9 cellular contexts compared by ENCODE assay signal in the genomic region with DNA sequence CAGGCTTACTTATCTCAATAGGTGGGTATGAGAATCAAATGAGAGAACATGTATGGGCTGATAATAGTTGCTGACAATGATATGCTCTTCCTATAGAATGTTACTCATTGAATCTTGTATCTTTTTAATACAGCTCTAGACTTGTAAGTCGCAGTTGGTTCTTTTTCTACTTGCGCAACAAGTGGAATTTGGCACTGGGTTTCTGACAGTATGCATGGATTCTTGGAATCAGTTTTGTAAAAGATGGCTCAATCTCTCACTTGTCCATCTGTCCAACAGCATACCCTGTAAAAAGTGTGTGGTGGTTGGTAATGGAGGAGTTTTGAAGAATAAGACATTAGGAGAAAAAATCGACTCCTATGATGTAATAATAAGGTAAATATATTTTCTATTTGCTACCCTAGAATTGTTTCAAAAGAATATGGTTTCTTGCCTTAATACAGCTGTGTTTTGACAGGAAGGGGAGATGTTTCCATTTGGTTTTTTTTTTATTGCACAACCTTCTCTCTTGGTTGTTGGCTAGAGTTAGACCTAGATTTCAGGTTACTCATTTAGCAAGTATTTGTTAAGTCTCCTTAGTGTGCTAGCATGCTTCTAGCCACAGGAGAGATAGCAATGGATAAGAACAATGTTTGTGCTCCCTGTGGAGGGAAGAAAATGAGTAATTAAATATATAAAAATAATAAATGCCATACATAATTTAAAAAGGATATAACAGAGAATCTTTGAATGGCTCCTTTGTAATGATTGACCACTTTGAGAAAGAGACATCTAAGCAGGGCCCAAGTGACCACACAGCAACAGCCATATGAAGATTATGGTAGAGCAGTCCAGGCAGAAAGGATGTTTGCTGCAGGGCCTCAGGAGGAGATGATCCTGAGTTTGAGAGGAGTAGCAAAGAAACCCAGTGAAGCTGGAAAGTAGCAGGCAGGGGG. TPM values are rescaled to one million over a fixed set of nuclear protein-coding genes. Genes with fewer than 3 reads are reported as not detected.
DNase-seq lines count a peak whose midpoint lies in the region; ATAC-seq and TF ChIP-seq lines count a peak whose summit lies in the region.
"Had no signal": no experiment of that assay in that cellular context is flagged by ENCODE, and none has a peak within 500 bp of the region (broad histone marks: within the 10 kb centered on the region; RNA-seq: fewer than 3 reads in every experiment).

No MANE protein-coding gene starts in this region.

- peaks cover 79 to 94% of the 10 kb centered on the region in 2 donors for H3K36me3 Mint-ChIP-seq in CD14-positive monocyte
- H3K36me3 Mint-ChIP-seq in activated CD8-positive, alpha-beta T cell treated with anti-CD3 and anti-CD28 coated beads, Interleukin-2, amount 10 ng/mL, durations not matched to agents 7 days and 5 days (ENCODE audit: low read depth), result no peaks in the 10 kb centered on the region

- intact Hi-C loops in CD14-positive monocyte (cut with micrococcal nuclease), result no loop called here

- peak overlapping the region; percentile 47 for H3K4me2 ChIP-seq in osteoblast (ENCODE audit: insufficient read depth, low read length)

- DNase-seq in CD14-positive monocyte (ENCODE audit: low spot score) (no peak), NOMO-1 treated with DMSO at 0.1 percent for 48 hours (lab: John Stamatoyannopoulos, UW; ENCODE audit: unreplicated experiment) (peak; percentile 55), epithelial cell of prostate (ENCODE audit: low read depth, low spot score) (no peak), osteoblast (ENCODE audit: insufficient read length, low spot score, missing footprints) (peak; percentile 22)
- DNase-seq in activated CD4-positive, CD25-positive, alpha-beta regulatory T cell treated with anti-CD3 and anti-CD28 coated beads, Interleukin-2, amount 50 U/mL, for 72 hours, result no peak
- DNase-seq in activated CD8-positive, alpha-beta T cell treated with anti-CD3 and anti-CD28 coated beads, Interleukin-2, amount 10 ng/mL, durations not matched to agents 7 days and 5 days, result no peak
- DNase-seq: NCI-H1105 had no signal

- H3K27me3 Mint-ChIP-seq in CD14-positive monocyte (ENCODE audit: low read depth in 3 of 3), result peaks cover 0 to 3% (median 0%) of the 10 kb centered on the region in 3 donors
- peaks cover 13% of the 10 kb centered on the region for H3K27me3 Mint-ChIP-seq in activated CD8-positive, alpha-beta T cell treated with anti-CD3 and anti-CD28 coated beads, Interleukin-2, amount 10 ng/mL, durations not matched to agents 7 days and 5 days (ENCODE audit: low read depth)

- H3K27ac ChIP-seq in epithelial cell of prostate (peak overlapping the region; percentile 52), osteoblast (ENCODE audit: low read depth, low read length) (peak overlapping the region; percentile 80)

- peak overlapping the region; percentile 13 to 95 (median 87) for H3K27ac Mint-ChIP-seq in CD14-positive monocyte
- no peak overlapping the region for H3K27ac Mint-ChIP-seq in activated CD8-positive, alpha-beta T cell treated with anti-CD3 and anti-CD28 coated beads, Interleukin-2, amount 10 ng/mL, durations not matched to agents 7 days and 5 days

- ATAC-seq in GM19324 (IDR thresholded peaks at IDR 0.05; ENCODE audit: low FRiP score, unreplicated experiment), result no peak
- ATAC-seq in HG03108 (IDR thresholded peaks at IDR 0.05; ENCODE audit: unreplicated experiment), result no peak
- ATAC-seq in activated CD8-positive, alpha-beta T cell treated with anti-CD3 and anti-CD28 coated beads, Interleukin-2, amount 10 ng/mL, durations not matched to agents 7 days and 5 days, result no peak

- POLR2A ChIA-PET in activated CD8-positive, alpha-beta T cell treated with anti-CD3 and anti-CD28 coated beads, Interleukin-2, amount 10 ng/mL, durations not matched to agents 7 days and 5 days (lab: Charles Lee), result no interaction called here

- no peaks in the 10 kb centered on the region for H4K20me1 ChIP-seq in osteoblast (ENCODE audit: insufficient read depth, low read length)

- no peak overlapping the region for H2AFZ ChIP-seq in osteoblast (ENCODE audit: low read length)

- H3K4me3 Mint-ChIP-seq in CD14-positive monocyte, result no peak overlapping the region
- no peak overlapping the region for H3K4me3 Mint-ChIP-seq in activated CD8-positive, alpha-beta T cell treated with anti-CD3 and anti-CD28 coated beads, Interleukin-2, amount 10 ng/mL, durations not matched to agents 7 days and 5 days

- H3K36me3 ChIP-seq in osteoblast (ENCODE audit: insufficient read depth, low read length), result no peaks in the 10 kb centered on the region

- peaks cover 51% of the 10 kb centered on the region for H3K4me1 Mint-ChIP-seq in CD14-positive monocyte
- no peaks in the 10 kb centered on the region for H3K4me1 Mint-ChIP-seq in activated CD8-positive, alpha-beta T cell treated with anti-CD3 and anti-CD28 coated beads, Interleukin-2, amount 10 ng/mL, durations not matched to agents 7 days and 5 days (ENCODE audit: low read depth)

- no peaks in the 10 kb centered on the region for H3K79me2 ChIP-seq in osteoblast (ENCODE audit: insufficient read depth, low read length)

- H3K27me3 ChIP-seq in osteoblast (ENCODE audit: insufficient read depth, low read length), result no peaks in the 10 kb centered on the region

- CTCF ChIA-PET in activated CD8-positive, alpha-beta T cell treated with anti-CD3 and anti-CD28 coated beads, Interleukin-2, amount 10 ng/mL, durations not matched to agents 7 days and 5 days (lab: Charles Lee), result no interaction called here

- H3K4me1 ChIP-seq in osteoblast (ENCODE audit: insufficient read depth, low read length), result peaks cover 53% of the 10 kb centered on the region

- no peaks in the 10 kb centered on the region for H3K9me3 ChIP-seq in osteoblast (ENCODE audit: low read depth, low read length)

- TF ChIP-seq CTCF in CD14-positive monocyte (IDR thresholded peaks at IDR 0.05), result no peak
- TF ChIP-seq CTCF in osteoblast (IDR thresholded peaks at IDR 0.05; ENCODE audit: extremely low read depth, low read depth, low read length), result no peak

- H3K9me3 Mint-ChIP-seq in CD14-positive monocyte, result no peaks in the 10 kb centered on the region
- H3K9me3 Mint-ChIP-seq in activated CD8-positive, alpha-beta T cell treated with anti-CD3 and anti-CD28 coated beads, Interleukin-2, amount 10 ng/mL, durations not matched to agents 7 days and 5 days (ENCODE audit: insufficient read depth), result no peaks in the 10 kb centered on the region

- no peak overlapping the region for H3K4me3 ChIP-seq in osteoblast (ENCODE audit: insufficient read depth, low read length)

RNA-seq across cellular contexts. Expression of gene ST3GAL6, which starts 21.8 kb away (rescaled TPM):
- polyA plus RNA-seq in CD14-positive monocyte, result 10 to 100 TPM; 21.0 to 22.8 TPM
- total RNA-seq in osteoblast, result 2.2 and 2.7 TPM in 2 replicates
- not detected for total RNA-seq in activated CD8-positive, alpha-beta T cell treated with anti-CD3 and anti-CD28 coated beads, Interleukin-2, amount 10 ng/mL, durations not matched to agents 7 days and 5 days

Comparison
In these comparisons a context has a peak if more than half of its experiments do, and no peak if none do; other contexts are left out.
1. DNase-seq: peak in NOMO-1 treated with DMSO at 0.1 percent for 48 hours (single experiment) and osteoblast (single experiment); none in CD14-positive monocyte (single experiment), epithelial cell of prostate (single experiment), activated CD4-positive, CD25-positive, alpha-beta regulatory T cell treated with anti-CD3 and anti-CD28 coated beads, Interleukin-2, amount 50 U/mL, for 72 hours (single experiment) and activated CD8-positive, alpha-beta T cell treated with anti-CD3 and anti-CD28 coated beads, Interleukin-2, amount 10 ng/mL, durations not matched to agents 7 days and 5 days (single experiment).